In genomic region chr16:23861874-23862273, GRCh38 we compare ENCODE assay signal across 1 cellular context.
TF ChIP-seq lines count a peak whose summit lies in the region.

No MANE protein-coding gene starts in this region.

TF ChIP-seq in SK-N-SH, 30 proteins besides CTCF, POLR2A, EP300 and RAD21 (continued from another document):
- TF ChIP-seq ZBTB33 (IDR thresholded peaks at IDR 0.05; ENCODE audit: borderline replicate concordance, low read depth) (no peak), NFIC (IDR thresholded peaks at IDR 0.05; ENCODE audit: borderline replicate concordance) (no peak), MEF2A (IDR thresholded peaks at IDR 0.05; ENCODE audit: borderline replicate concordance, low read depth) (no peak), CHD2 (IDR thresholded peaks at IDR 0.05; ENCODE audit: low read length, partially characterized antibody) (no peak), JUND (IDR thresholded peaks at IDR 0.05) (no peak), GABPA (IDR thresholded peaks at IDR 0.05; ENCODE audit: low read depth) (no peak), SMC3 (IDR thresholded peaks at IDR 0.05; ENCODE audit: low read depth, low read length) (no peak), FOSL2 (IDR thresholded peaks at IDR 0.05; ENCODE audit: borderline replicate concordance, low read depth) (no peak), USF2 (IDR thresholded peaks at IDR 0.05; ENCODE audit: borderline replicate concordance, low read depth, low read length) (no peak), TCF12 (IDR thresholded peaks at IDR 0.05) (no peak), NRF1 (IDR thresholded peaks at IDR 0.05; ENCODE audit: low read depth, low read length) (no peak), GATA2 (CRISPR knock-in tag; IDR thresholded peaks at IDR 0.05) (no peak), TEAD4 (IDR thresholded peaks at IDR 0.05; ENCODE audit: borderline replicate concordance, insufficient read depth) (no peak), ELF1 (IDR thresholded peaks at IDR 0.05) (no peak), REST (IDR thresholded peaks at IDR 0.05; ENCODE audit: low read depth, low read length) (no peak), FOXJ3 (CRISPR knock-in tag; IDR thresholded peaks at IDR 0.05) (no peak), TAF1 (IDR thresholded peaks at IDR 0.05; ENCODE audit: borderline replicate concordance, low read depth, low read length) (no peak), IRF3 (IDR thresholded peaks at IDR 0.05; ENCODE audit: low read depth, low read length) (no peak)
